In genomic region chr5:155027993-155028629, GRCh38 we compare ENCODE assay signal across 11 cellular contexts. TPM values are rescaled to one million over a fixed set of nuclear protein-coding genes. Genes with fewer than 3 reads are reported as not detected.
A peak's percentile ranks its signal among the peaks of the same experiment; 100 is the strongest.
DNase-seq lines count a peak whose midpoint lies in the region; TF ChIP-seq lines count a peak whose summit lies in the region.
"Had no signal": no experiment of that assay in that cellular context is flagged by ENCODE, and none has a peak within 500 bp of the region (broad histone marks: within the 10 kb centered on the region; RNA-seq: fewer than 3 reads in every experiment).

No MANE protein-coding gene starts in this region.

- peak; percentile 17 for TF ChIP-seq CTCF in brain microvascular endothelial cell (IDR thresholded peaks at IDR 0.05; ENCODE audit: low read depth, low read length, missing control alignments)

- no peak overlapping the region for H3K4me3 ChIP-seq in brain microvascular endothelial cell (ENCODE audit: low read depth, low read length)
- H3K4me3 ChIP-seq: BLaER1 treated with 17β-estradiol and CSF1 and Interleukin-3, amounts not matched to agents 10 nM and 100 nM had no signal

- DNase-seq in SKM-1 treated with dmso at 0.1 percent for 144 hours (lab: John Stamatoyannopoulos, UW; ENCODE audit: unreplicated experiment): peak; percentile 15
- DNase-seq in SKM-1 (lab: John Stamatoyannopoulos, UW; ENCODE audit: unreplicated experiment): no peak
- peak; percentile 35 for DNase-seq in HuH-7.5 (ENCODE audit: low spot score)
- DNase-seq in brain microvascular endothelial cell: no peak
- DNase-seq in renal cortical epithelial cell (ENCODE audit: low read depth): peak; percentile 29
- no peak for DNase-seq in central memory CD4-positive, alpha-beta T cell
- DNase-seq in NCI-H446 (lab: John Stamatoyannopoulos, UW): no peak
- DNase-seq in NCI-H345 treated with DMSO at 0.1 percent for 48 hours (lab: John Stamatoyannopoulos, UW; ENCODE audit: unreplicated experiment): no peak
- DNase-seq: IMR-90; stimulated activated naive CD8-positive, alpha-beta T cell treated with anti-CD3 and anti-CD28 coated beads, Interleukin-15, Interleukin-2, amounts not matched to agents 100 U/mL and 50 U/mL, for 24 hours had no signal

- H3K27me3 ChIP-seq in brain microvascular endothelial cell (replicated peaks): no peaks in the 10 kb centered on the region
- H3K27me3 ChIP-seq: BLaER1 treated with 17β-estradiol and CSF1 and Interleukin-3, amounts not matched to agents 10 nM and 100 nM had no signal

- in situ Hi-C loops in brain microvascular endothelial cell (cut with HindIII; ENCODE audit: low pct_ligation_motif_present, low sequenced_read_pairs): no loop called here

- no peak overlapping the region for H3K27ac ChIP-seq in brain microvascular endothelial cell
- H3K27ac ChIP-seq: BLaER1 treated with 17β-estradiol and CSF1 and Interleukin-3, amounts not matched to agents 10 nM and 100 nM had no signal

- no peaks in the 10 kb centered on the region for H3K36me3 ChIP-seq in brain microvascular endothelial cell (replicated peaks)
- H3K36me3 ChIP-seq: BLaER1 treated with 17β-estradiol and CSF1 and Interleukin-3, amounts not matched to agents 10 nM and 100 nM had no signal

RNA-seq across cellular contexts. Expression of gene KIF4B, which starts 14.6 kb away (rescaled TPM):
- total RNA-seq in renal cortical epithelial cell: 0.05 TPM in 1 of 2 replicates, not detected in the other

Comparison
In these comparisons a context has a peak if more than half of its experiments do, and no peak if none do; other contexts are left out.
1. DNase-seq: peak in SKM-1 treated with dmso at 0.1 percent for 144 hours (single experiment), HuH-7.5 (single experiment) and renal cortical epithelial cell (single experiment); none in SKM-1 (single experiment), brain microvascular endothelial cell (single experiment), central memory CD4-positive, alpha-beta T cell (single experiment), NCI-H446 (0 of 2) and NCI-H345 treated with DMSO at 0.1 percent for 48 hours (single experiment).